Comparison of ENCODE assay signal across 24 cellular contexts in the genomic region with DNA sequence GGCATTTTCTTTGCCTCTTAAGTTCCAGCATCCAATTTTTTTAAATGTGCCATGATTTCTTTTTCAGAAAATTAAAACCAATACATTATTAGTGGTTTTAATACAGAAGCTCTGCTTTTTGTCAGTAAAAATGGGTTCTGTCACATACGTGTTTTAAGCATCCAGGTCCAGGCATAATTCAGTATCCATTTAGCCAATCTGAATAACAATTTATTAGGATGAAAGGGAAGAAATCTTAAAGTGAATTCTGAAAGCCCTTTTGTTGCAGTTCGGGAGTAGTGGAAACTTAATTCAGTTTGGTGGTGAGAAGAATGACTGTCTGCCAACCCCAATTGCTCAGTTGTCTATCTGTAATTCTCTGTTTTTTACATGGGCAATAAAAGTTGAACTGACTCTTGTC. TPM values are rescaled to one million over a fixed set of nuclear protein-coding genes. Genes with fewer than 3 reads are reported as not detected.
DNase-seq lines count a peak whose midpoint lies in the region; ATAC-seq, FAIRE-seq and TF ChIP-seq lines count a peak whose summit lies in the region.
"Had no signal": no experiment of that assay in that cellular context is flagged by ENCODE, and none has a peak within 500 bp of the region (broad histone marks: within the 10 kb centered on the region; RNA-seq: fewer than 3 reads in every experiment).

No MANE protein-coding gene starts in this region.

- H3K4me3 ChIP-seq in HepG2 (replicated peaks in 1 of 3; ENCODE audit: insufficient read depth in 1 of 3, low read depth in 2 of 3, low read length in 3 of 3) (no peak overlapping the region), right lobe of liver (no peak overlapping the region), smooth muscle cell (no peak overlapping the region)
- H3K4me3 ChIP-seq: GM23248 had no signal

- ATAC-seq in HepG2 (no peak), right lobe of liver (no peak), GM21526 (IDR thresholded peaks at IDR 0.05; ENCODE audit: low FRiP score, unreplicated experiment) (no peak)
- no peak for ATAC-seq in activated T-helper 17 cell treated with anti-CD3 and anti-CD28 coated beads, Interleukin-2, amount 50 U/mL, for 72 hours (replicated peaks)

- H4K20me1 ChIP-seq in HepG2 (ENCODE audit: insufficient read depth, low read length) (peaks cover 9% of the 10 kb centered on the region), smooth muscle cell (ENCODE audit: low read depth) (peaks cover 72% of the 10 kb centered on the region)

- H3K36me3 ChIP-seq in HepG2 (replicated peaks in 1 of 2; ENCODE audit: control insufficient read depth in 1 of 2, insufficient read depth in 2 of 2, low read length in 2 of 2) (peaks cover 11 to 64% of the 10 kb centered on the region in 2 experiments), right lobe of liver (peaks cover 7 to 66% (median 36%) of the 10 kb centered on the region in 4 donors), smooth muscle cell (ENCODE audit: low read depth) (peaks cover 27% of the 10 kb centered on the region)

- H3F3A ChIP-seq in smooth muscle cell (ENCODE audit: low read depth) = no peaks in the 10 kb centered on the region

- TF ChIP-seq RAD21 in HepG2 (CRISPR knock-in tag; IDR thresholded peaks at IDR 0.05) = no peak

- TF ChIP-seq POLR2A in HepG2 (IDR thresholded peaks at IDR 0.05; ENCODE audit: insufficient read depth in 1 of 2, low read depth in 2 of 2, low read length in 2 of 2) (no peak), right lobe of liver (IDR thresholded peaks at IDR 0.05) (no peak)

- H3K4me1 Mint-ChIP-seq in activated T-helper 17 cell treated with anti-CD3 and anti-CD28 coated beads, Interleukin-2, amount 50 U/mL, for 72 hours = peaks cover 7% of the 10 kb centered on the region

- no peak overlapping the region for H3K4me3 Mint-ChIP-seq in activated T-helper 17 cell treated with anti-CD3 and anti-CD28 coated beads, Interleukin-2, amount 50 U/mL, for 72 hours
- H3K4me3 Mint-ChIP-seq: CD4-positive, alpha-beta memory T cell had no signal

- H3K4me2 ChIP-seq in HepG2 (ENCODE audit: low read depth, low read length) (no peak overlapping the region), smooth muscle cell (no peak overlapping the region)

- no peak for FAIRE-seq in HepG2 (lab: Jason Lieb, UNC)
- FAIRE-seq: GM12891, GM18507, H1 had no signal

- DNase-seq in HepG2 (ENCODE audit: low spot score) = no peak
- no peak for DNase-seq in right lobe of liver
- DNase-seq in smooth muscle cell (lab: John Stamatoyannopoulos, UW; ENCODE audit: unreplicated experiment) = no peak
- no peak for DNase-seq in superior temporal gyrus (ENCODE audit: extremely low spot score)
- DNase-seq: C1 segment of cervical spinal cord; Calu3; CD4-positive, alpha-beta memory T cell; COR-L47; DMS53; DMS79 treated with DMSO at 0.1 percent for 48 hours; GF-D8; GM23248; H7; HCEC 1CT had no signal

- BruUV-seq in HepG2 (replicated peaks; lab: Mats Ljungman, UMichigan) = no TSS peak

- WGBS in HepG2 (ENCODE audit: low lambda C conversion rate) = 97% methylated on average over 2 of the region's 2 CpGs
- 100% methylated on average over 2 of the region's 2 CpGs for WGBS in right lobe of liver (ENCODE audit: insufficient coverage, low coverage, low lambda C conversion rate, missing lambda C conversion rate)
- 100% methylated on average over 2 of the region's 2 CpGs for WGBS in smooth muscle cell (ENCODE audit: low lambda C conversion rate)

- H2AFZ ChIP-seq in HepG2 (ENCODE audit: low read length) (no peak overlapping the region), smooth muscle cell (ENCODE audit: low read depth) (no peak overlapping the region)
- H2AFZ ChIP-seq: GM23248 had no signal

- H3K27ac ChIP-seq in HepG2 (ENCODE audit: extremely low read length, insufficient read depth, low read length) (no peak overlapping the region), right lobe of liver (no peak overlapping the region), smooth muscle cell (ENCODE audit: low read depth) (peak overlapping the region; percentile 0)
- H3K27ac ChIP-seq: GM23248 had no signal

- no peaks in the 10 kb centered on the region for H3K27me3 ChIP-seq in HepG2 (ENCODE audit: control insufficient read depth in 1 of 2, insufficient read depth in 2 of 2, low read length in 2 of 2)
- H3K27me3 ChIP-seq in right lobe of liver = no peaks in the 10 kb centered on the region
- no peaks in the 10 kb centered on the region for H3K27me3 ChIP-seq in smooth muscle cell (ENCODE audit: low read depth)

- CTCF ChIA-PET in HepG2 (lab: Yijun Ruan, JAX; ENCODE audit: low intra/inter-chr PET ratio, low total read pairs) = no interaction called here

- peaks cover 31% of the 10 kb centered on the region for H3K4me1 ChIP-seq in HepG2 (ENCODE audit: insufficient read depth, low read length)
- peaks cover 0 to 23% (median 3%) of the 10 kb centered on the region in 4 donors for H3K4me1 ChIP-seq in right lobe of liver
- H3K4me1 ChIP-seq in smooth muscle cell (ENCODE audit: low read depth) = peaks cover 9% of the 10 kb centered on the region

- TF ChIP-seq CTCF in HepG2 (CRISPR knock-in tag; IDR thresholded peaks at IDR 0.05) (no peak), right lobe of liver (IDR thresholded peaks at IDR 0.05) (no peak), smooth muscle cell (IDR thresholded peaks at IDR 0.05; ENCODE audit: borderline replicate concordance, insufficient read depth, poor library complexity, severe bottlenecking) (no peak)

- no peaks in the 10 kb centered on the region for H3K9me3 ChIP-seq in HepG2 (ENCODE audit: low read length)
- no peaks in the 10 kb centered on the region for H3K9me3 ChIP-seq in right lobe of liver
- no peaks in the 10 kb centered on the region for H3K9me3 ChIP-seq in smooth muscle cell (replicated peaks; ENCODE audit: low read depth)

- H3K79me2 ChIP-seq in HepG2 (ENCODE audit: insufficient read depth, low read length) (peaks cover 49% of the 10 kb centered on the region), smooth muscle cell (ENCODE audit: low read depth) (peaks cover 66% of the 10 kb centered on the region)

- POLR2A ChIA-PET in HepG2 (lab: Yijun Ruan, JAX) = no interaction called here

- peaks cover 79% of the 10 kb centered on the region for H3K36me3 Mint-ChIP-seq in activated T-helper 17 cell treated with anti-CD3 and anti-CD28 coated beads, Interleukin-2, amount 50 U/mL, for 72 hours (ENCODE audit: low read depth)

- no peaks in the 10 kb centered on the region for H3K27me3 Mint-ChIP-seq in activated T-helper 17 cell treated with anti-CD3 and anti-CD28 coated beads, Interleukin-2, amount 50 U/mL, for 72 hours
- H3K27me3 Mint-ChIP-seq: CD4-positive, alpha-beta memory T cell had no signal

- H3K9me3 Mint-ChIP-seq in activated T-helper 17 cell treated with anti-CD3 and anti-CD28 coated beads, Interleukin-2, amount 50 U/mL, for 72 hours = no peaks in the 10 kb centered on the region
- H3K9me3 Mint-ChIP-seq: CD4-positive, alpha-beta memory T cell had no signal

- in situ Hi-C loops in HepG2 (cut with HindIII; ENCODE audit: extremely low pct_ligation_motif_present, low pct_unique_long_range_greater_than_20kb) = no loop called here

- H3K27ac Mint-ChIP-seq in activated T-helper 17 cell treated with anti-CD3 and anti-CD28 coated beads, Interleukin-2, amount 50 U/mL, for 72 hours = peak overlapping the region; percentile 22
- H3K27ac Mint-ChIP-seq: CD4-positive, alpha-beta memory T cell had no signal

- intact Hi-C loops in HepG2 (cut with micrococcal nuclease; ENCODE audit: unreplicated experiment) = no loop called here
- intact Hi-C loops in right lobe of liver (cut with DNase I) = no loop called here

- H3K9ac ChIP-seq in HepG2 (ENCODE audit: insufficient read depth, low read depth, low read length) (no peak overlapping the region), smooth muscle cell (ENCODE audit: low read depth) (no peak overlapping the region)
- H3K9ac ChIP-seq: GM23248 had no signal

- no peak for TF ChIP-seq EP300 in HepG2 (IDR thresholded peaks at IDR 0.05; ENCODE audit: low read depth in 2 of 2, low read length in 2 of 2)
- TF ChIP-seq EP300 in HepG2 (CRISPR knock-in tag; IDR thresholded peaks at IDR 0.05; ENCODE audit: borderline replicate concordance) = no peak

RNA-seq across cellular contexts. Expression of gene XPOT, which starts 7.2 kb away (rescaled TPM):
- 102 and 136 TPM in 2 replicates for total RNA-seq in HepG2 (2016; rRNA removed; fragmentation: Illumina TruSeq; extraction: Trizol)
- total RNA-seq in HepG2 (2016; cell fraction: cytosol; rRNA removed; fragmentation: Illumina TruSeq; extraction: Trizol; ENCODE audit: low read depth) = 23.9 and 24.7 TPM in 2 replicates
- 99.3 and 127 TPM in 2 replicates for total RNA-seq in HepG2 (2016; cell fraction: insoluble cytoplasmic fraction; rRNA removed; fragmentation: Illumina TruSeq; extraction: Trizol)
- 103 and 117 TPM in 2 replicates for total RNA-seq in HepG2 (2016; cell fraction: membrane; rRNA removed; fragmentation: Illumina TruSeq; extraction: Trizol)
- 72.8 and 91.5 TPM in 2 replicates for total RNA-seq in HepG2 (2016; cell fraction: nucleus; rRNA removed; fragmentation: Illumina TruSeq; extraction: Trizol)
- 91.8 and 93.8 TPM in 2 replicates for polyA plus RNA-seq in HepG2 (2011; rRNA removed)
- polyA plus RNA-seq in HepG2 (2011; cell fraction: cytosol; rRNA removed) = 23.5 and 43.5 TPM in 2 replicates
- 97.9 and 118 TPM in 2 replicates for polyA plus RNA-seq in HepG2 (2011; cell fraction: nucleus; rRNA removed)
- polyA plus RNA-seq in HepG2 (2012) = 76.4 and 91.1 TPM in 2 replicates
- polyA plus RNA-seq in HepG2 (2016; cell fraction: cytosol; fragmentation: Illumina TruSeq; extraction: Trizol; ENCODE audit: low read depth) = 17.9 and 20.0 TPM in 2 replicates
- polyA plus RNA-seq in HepG2 (2016; cell fraction: insoluble cytoplasmic fraction; fragmentation: Illumina TruSeq; extraction: Trizol; ENCODE audit: low read depth) = 102 and 111 TPM in 2 replicates
- 57.5 and 60.6 TPM in 2 replicates for polyA plus RNA-seq in HepG2 (2016; cell fraction: membrane; fragmentation: Illumina TruSeq; extraction: Trizol; ENCODE audit: low read depth)
- 113 and 120 TPM in 2 replicates for polyA plus RNA-seq in HepG2 (2016; cell fraction: nucleus; fragmentation: Illumina TruSeq; extraction: Trizol; ENCODE audit: insufficient read depth, low read depth)
- 45.0 and 86.1 TPM in 2 replicates for polyA minus RNA-seq in HepG2 (2011; rRNA and poly(A)+ RNA removed; ENCODE audit: low replicate concordance)
- polyA minus RNA-seq in HepG2 (2011; cell fraction: cytosol; rRNA and poly(A)+ RNA removed) = 65.4 and 79.8 TPM in 2 replicates
- 166 and 207 TPM in 2 replicates for polyA minus RNA-seq in HepG2 (2011; cell fraction: nucleus; rRNA and poly(A)+ RNA removed)
- 10 to 100 TPM; 27.3 to 43.9 (median 34.0) TPM for total RNA-seq in right lobe of liver
- total RNA-seq in activated T-helper 17 cell treated with anti-CD3 and anti-CD28 coated beads, Interleukin-2, amount 50 U/mL, for 72 hours = 100 to 1,000 TPM in 1 of 2 donors, 10 to 100 TPM in 1; 72.7 to 131 TPM
- 70.7 and 74.7 TPM in 2 replicates for total RNA-seq in smooth muscle cell
- 42.9 and 45.5 TPM in 2 replicates for polyA plus RNA-seq in smooth muscle cell

RNA-seq across cellular contexts. Expression of gene C12orf56, which starts 20.9 kb away (rescaled TPM):
- total RNA-seq in HepG2 (2016; rRNA removed; fragmentation: Illumina TruSeq; extraction: Trizol) (not detected in 2 replicates), right lobe of liver (not detected), smooth muscle cell (0.40 and 1.1 TPM in 2 replicates)
- not detected in 2 replicates for total RNA-seq in HepG2 (2016; cell fraction: cytosol; rRNA removed; fragmentation: Illumina TruSeq; extraction: Trizol; ENCODE audit: low read depth)
- not detected in 2 replicates for total RNA-seq in HepG2 (2016; cell fraction: insoluble cytoplasmic fraction; rRNA removed; fragmentation: Illumina TruSeq; extraction: Trizol)
- not detected in 2 replicates for total RNA-seq in HepG2 (2016; cell fraction: membrane; rRNA removed; fragmentation: Illumina TruSeq; extraction: Trizol)
- total RNA-seq in HepG2 (2016; cell fraction: nucleus; rRNA removed; fragmentation: Illumina TruSeq; extraction: Trizol) = not detected in 2 replicates
- polyA plus RNA-seq in HepG2 (2011; rRNA removed) (0.07 TPM in 1 of 2 replicates, not detected in the other), smooth muscle cell (0.67 TPM in 1 of 2 replicates, not detected in the other)
- polyA plus RNA-seq in HepG2 (2011; cell fraction: cytosol; rRNA removed) = not detected in 2 replicates
- not detected in 2 replicates for polyA plus RNA-seq in HepG2 (2011; cell fraction: nucleus; rRNA removed)
- polyA plus RNA-seq in HepG2 (2012) = not detected in 2 replicates
- polyA plus RNA-seq in HepG2 (2016; cell fraction: cytosol; fragmentation: Illumina TruSeq; extraction: Trizol; ENCODE audit: low read depth) = not detected in 2 replicates
- polyA plus RNA-seq in HepG2 (2016; cell fraction: insoluble cytoplasmic fraction; fragmentation: Illumina TruSeq; extraction: Trizol; ENCODE audit: low read depth) = not detected in 2 replicates
- not detected in 2 replicates for polyA plus RNA-seq in HepG2 (2016; cell fraction: membrane; fragmentation: Illumina TruSeq; extraction: Trizol; ENCODE audit: low read depth)
- polyA plus RNA-seq in HepG2 (2016; cell fraction: nucleus; fragmentation: Illumina TruSeq; extraction: Trizol; ENCODE audit: insufficient read depth, low read depth) = not detected in 2 replicates
- not detected in 2 replicates for polyA minus RNA-seq in HepG2 (2011; rRNA and poly(A)+ RNA removed; ENCODE audit: low replicate concordance)
- not detected in 2 replicates for polyA minus RNA-seq in HepG2 (2011; cell fraction: cytosol; rRNA and poly(A)+ RNA removed)
- not detected in 2 replicates for polyA minus RNA-seq in HepG2 (2011; cell fraction: nucleus; rRNA and poly(A)+ RNA removed)
- total RNA-seq in activated T-helper 17 cell treated with anti-CD3 and anti-CD28 coated beads, Interleukin-2, amount 50 U/mL, for 72 hours = not detected
- total RNA-seq: A172; A673; CD4-positive, alpha-beta memory T cell; Daoy; G401 had no signal
- polyA plus RNA-seq: BJ; CD4-positive, alpha-beta memory T cell had no signal

RNA-seq across cellular contexts. Expression of gene TBK1, which starts 40.5 kb away (rescaled TPM):
- 25.2 and 35.1 TPM in 2 replicates for total RNA-seq in HepG2 (2016; rRNA removed; fragmentation: Illumina TruSeq; extraction: Trizol)
- total RNA-seq in HepG2 (2016; cell fraction: cytosol; rRNA removed; fragmentation: Illumina TruSeq; extraction: Trizol; ENCODE audit: low read depth) = 4.1 and 5.1 TPM in 2 replicates
- 26.1 and 35.7 TPM in 2 replicates for total RNA-seq in HepG2 (2016; cell fraction: insoluble cytoplasmic fraction; rRNA removed; fragmentation: Illumina TruSeq; extraction: Trizol)
- 9.1 and 10.7 TPM in 2 replicates for total RNA-seq in HepG2 (2016; cell fraction: membrane; rRNA removed; fragmentation: Illumina TruSeq; extraction: Trizol)
- 27.9 and 29.9 TPM in 2 replicates for total RNA-seq in HepG2 (2016; cell fraction: nucleus; rRNA removed; fragmentation: Illumina TruSeq; extraction: Trizol)
- 7.4 and 10.3 TPM in 2 replicates for polyA plus RNA-seq in HepG2 (2011; rRNA removed)
- polyA plus RNA-seq in HepG2 (2011; cell fraction: cytosol; rRNA removed) = 2.6 and 4.7 TPM in 2 replicates
- 5.4 and 7.0 TPM in 2 replicates for polyA plus RNA-seq in HepG2 (2011; cell fraction: nucleus; rRNA removed)
- polyA plus RNA-seq in HepG2 (2012) = 11.9 and 14.4 TPM in 2 replicates
- 1.2 and 1.5 TPM in 2 replicates for polyA plus RNA-seq in HepG2 (2016; cell fraction: cytosol; fragmentation: Illumina TruSeq; extraction: Trizol; ENCODE audit: low read depth)
- polyA plus RNA-seq in HepG2 (2016; cell fraction: insoluble cytoplasmic fraction; fragmentation: Illumina TruSeq; extraction: Trizol; ENCODE audit: low read depth) = 30.1 and 30.9 TPM in 2 replicates
- 3.0 and 3.8 TPM in 2 replicates for polyA plus RNA-seq in HepG2 (2016; cell fraction: membrane; fragmentation: Illumina TruSeq; extraction: Trizol; ENCODE audit: low read depth)
- polyA plus RNA-seq in HepG2 (2016; cell fraction: nucleus; fragmentation: Illumina TruSeq; extraction: Trizol; ENCODE audit: insufficient read depth, low read depth) = 36.9 and 38.5 TPM in 2 replicates
- 2.3 and 5.9 TPM in 2 replicates for polyA minus RNA-seq in HepG2 (2011; rRNA and poly(A)+ RNA removed; ENCODE audit: low replicate concordance)
- polyA minus RNA-seq in HepG2 (2011; cell fraction: cytosol; rRNA and poly(A)+ RNA removed) = 6.1 and 6.8 TPM in 2 replicates
- 33.8 and 36.3 TPM in 2 replicates for polyA minus RNA-seq in HepG2 (2011; cell fraction: nucleus; rRNA and poly(A)+ RNA removed)
- 10 to 100 TPM in 5 of 6 experiments, 1 to 10 TPM in 1; 9.0 to 21.8 (median 14.0) TPM for total RNA-seq in right lobe of liver
- 10 to 100 TPM; 36.7 to 37.1 TPM for total RNA-seq in activated T-helper 17 cell treated with anti-CD3 and anti-CD28 coated beads, Interleukin-2, amount 50 U/mL, for 72 hours
- total RNA-seq in smooth muscle cell = 28.9 and 38.3 TPM in 2 replicates
- 11.9 and 16.8 TPM in 2 replicates for polyA plus RNA-seq in smooth muscle cell
